ENCODE assay signal across 29 cellular contexts in genomic region chr3:33678073-33678472, GRCh38.
"Had no signal": no experiment of that assay in that cellular context is flagged by ENCODE, and none has a peak within 500 bp of the region (broad histone marks: within the 10 kb centered on the region; RNA-seq: fewer than 3 reads in every experiment).

No MANE protein-coding gene starts in this region.

- DNase-seq: stimulated activated CD4-positive, alpha-beta T cell treated with anti-CD3 and anti-CD28 coated beads, Interleukin-2, amount 100 ng/mL, for 48 hours; stimulated activated CD4-positive, alpha-beta T cell treated with anti-CD3 and anti-CD28 coated beads, Interleukin-4, amount 100 ng/mL, for 1 hour; stimulated activated CD4-positive, alpha-beta T cell treated with anti-CD3 and anti-CD28 coated beads, Interleukin-4, amount 100 ng/mL, for 24 hours; stimulated activated CD4-positive, alpha-beta T cell treated with anti-CD3 and anti-CD28 coated beads, Interleukin-4, amount 100 ng/mL, for 4 hours; stimulated activated CD8-positive, alpha-beta memory T cell treated with anti-CD3 and anti-CD28 coated beads, Interleukin-4, amount 100 ng/mL, for 48 hours; stimulated activated naive B cell treated with anti-CD40 and anti-IgM and Interleukin-4, amounts not matched to agents 10 μg/mL and 1 μg/mL and 100 μg/mL, for 72 hours; stimulated activated naive CD4-positive, alpha-beta T cell; stimulated activated naive CD4-positive, alpha-beta T cell treated with Interleukin-2 at 50 U/mL for 16 hours; stimulated activated naive CD8-positive, alpha-beta T cell treated with anti-CD3 and anti-CD28 coated beads, Interleukin-15, amount 100 ng/mL, for 72 hours; stimulated activated naive CD8-positive, alpha-beta T cell treated with anti-CD3 and anti-CD28 coated beads, Interleukin-15, Interleukin-2, amounts not matched to agents 100 U/mL and 50 U/mL, for 24 hours; stomach; substantia nigra; testis; thyroid gland; tibial artery; transverse colon; trophoblast cell; upper lobe of left lung; upper lobe of right lung; uterus had no signal

- FAIRE-seq: urothelium cell line had no signal

- H3K27me3 ChIP-seq: stomach, suprapubic skin, testis, thyroid gland, tibial artery, tibial nerve, transverse colon, upper lobe of left lung, upper lobe of right lung, uterus, vagina had no signal

- H3K27me3 Mint-ChIP-seq: stimulated activated memory B cell treated with anti-CD40 and anti-IgM and Interleukin-4, amounts not matched to agents 10 μg/mL and 1 μg/mL and 100 μg/mL, for 72 hours; stimulated activated naive B cell treated with anti-CD40 and anti-IgM and Interleukin-4, amounts not matched to agents 10 μg/mL and 1 μg/mL and 100 μg/mL, for 72 hours; stimulated activated naive CD8-positive, alpha-beta T cell treated with anti-CD3 and anti-CD28 coated beads, Interleukin-15, amount 100 ng/mL, for 72 hours; stimulated activated naive CD8-positive, alpha-beta T cell treated with anti-CD3 and anti-CD28 coated beads, Interleukin-15, Interleukin-2, amounts not matched to agents 100 ng/mL and 50 ng/mL, for 24 hours; type B pancreatic cell had no signal

- H3K4me1 Mint-ChIP-seq: stimulated activated effector memory CD8-positive, alpha-beta T cell treated with anti-CD3 and anti-CD28 coated beads, Interleukin-12 subunit alpha, Interleukin-12 subunit beta, amount 100 ng/mL, for 72 hours; stimulated activated naive B cell treated with anti-CD40 and anti-IgM and Interleukin-4, amounts not matched to agents 10 μg/mL and 1 μg/mL and 100 μg/mL, for 72 hours; stimulated activated naive CD8-positive, alpha-beta T cell treated with anti-CD3 and anti-CD28 coated beads, Interleukin-15, amount 100 ng/mL, for 72 hours had no signal

- H3K27ac ChIP-seq: stomach, suprapubic skin, testis, thoracic aorta, thyroid gland, tibial artery, tibial nerve, transverse colon, upper lobe of left lung, upper lobe of right lung, uterus, vagina had no signal

- H3K4me1 ChIP-seq: stomach, suprapubic skin, testis, thyroid gland, tibial artery, tibial nerve, transverse colon, upper lobe of left lung, upper lobe of right lung, uterus, vagina had no signal

- H3K27ac Mint-ChIP-seq: stimulated activated effector memory CD8-positive, alpha-beta T cell treated with anti-CD3 and anti-CD28 coated beads, Interleukin-12 subunit alpha, Interleukin-12 subunit beta, amount 100 ng/mL, for 72 hours; stimulated activated memory B cell treated with anti-CD40 and anti-IgM and Interleukin-4, amounts not matched to agents 10 μg/mL and 1 μg/mL and 100 μg/mL, for 72 hours; stimulated activated naive B cell treated with anti-CD40 and anti-IgM and Interleukin-4, amounts not matched to agents 10 μg/mL and 1 μg/mL and 100 μg/mL, for 72 hours; stimulated activated naive CD8-positive, alpha-beta T cell treated with anti-CD3 and anti-CD28 coated beads, Interleukin-15, amount 100 ng/mL, for 72 hours; stimulated activated naive CD8-positive, alpha-beta T cell treated with anti-CD3 and anti-CD28 coated beads, Interleukin-15, Interleukin-2, amounts not matched to agents 100 ng/mL and 50 ng/mL, for 24 hours; type B pancreatic cell had no signal

- ATAC-seq: stimulated activated effector memory CD8-positive, alpha-beta T cell treated with anti-CD3 and anti-CD28 coated beads, Interleukin-12 subunit alpha, Interleukin-12 subunit beta, amount 100 ng/mL, for 72 hours; stimulated activated memory B cell treated with anti-CD40 and anti-IgM and Interleukin-4, amounts not matched to agents 10 μg/mL and 1 μg/mL and 100 μg/mL, for 72 hours; stimulated activated naive B cell treated with anti-CD40 and anti-IgM and Interleukin-4, amounts not matched to agents 10 μg/mL and 1 μg/mL and 100 μg/mL, for 72 hours; stimulated activated naive CD8-positive, alpha-beta T cell treated with anti-CD3 and anti-CD28 coated beads, Interleukin-15, amount 100 ng/mL, for 72 hours; stimulated activated naive CD8-positive, alpha-beta T cell treated with anti-CD3 and anti-CD28 coated beads, Interleukin-15, Interleukin-2, amounts not matched to agents 100 U/mL and 50 U/mL, for 24 hours; upper lobe of right lung had no signal

- H3K4me3 ChIP-seq: stomach, suprapubic skin, testis, thoracic aorta, thyroid gland, tibial artery, tibial nerve, transverse colon, upper lobe of left lung, upper lobe of right lung, uterus, vagina had no signal

- H3K4me3 Mint-ChIP-seq: stimulated activated effector memory CD8-positive, alpha-beta T cell treated with anti-CD3 and anti-CD28 coated beads, Interleukin-12 subunit alpha, Interleukin-12 subunit beta, amount 100 ng/mL, for 72 hours; stimulated activated memory B cell treated with anti-CD40 and anti-IgM and Interleukin-4, amounts not matched to agents 10 μg/mL and 1 μg/mL and 100 μg/mL, for 72 hours; stimulated activated naive B cell treated with anti-CD40 and anti-IgM and Interleukin-4, amounts not matched to agents 10 μg/mL and 1 μg/mL and 100 μg/mL, for 72 hours; stimulated activated naive CD8-positive, alpha-beta T cell treated with anti-CD3 and anti-CD28 coated beads, Interleukin-15, amount 100 ng/mL, for 72 hours; stimulated activated naive CD8-positive, alpha-beta T cell treated with anti-CD3 and anti-CD28 coated beads, Interleukin-15, Interleukin-2, amounts not matched to agents 100 ng/mL and 50 ng/mL, for 24 hours; type B pancreatic cell had no signal

- H3K36me3 ChIP-seq: thyroid gland had no signal

- H3K9me3 ChIP-seq: testis, thyroid gland, transverse colon, upper lobe of left lung, uterus, vagina had no signal

- H3K9me3 Mint-ChIP-seq: type B pancreatic cell had no signal
